ENCODE assay signal across 9 cellular contexts in genomic region chr15:74788716-74789151, GRCh38. TPM values are rescaled to one million over a fixed set of nuclear protein-coding genes. Genes with fewer than 3 reads are reported as not detected.
DNase-seq lines count a peak whose midpoint lies in the region; ATAC-seq and TF ChIP-seq lines count a peak whose summit lies in the region.
"Had no signal": no experiment of that assay in that cellular context is flagged by ENCODE, and none has a peak within 500 bp of the region (broad histone marks: within the 10 kb centered on the region; RNA-seq: fewer than 3 reads in every experiment).

No MANE protein-coding gene starts in this region.

- TF ChIP-seq CTCF in left lung (IDR thresholded peaks at IDR 0.05), result no peak

- no peaks in the 10 kb centered on the region for H3K9me3 ChIP-seq in left lung
- H3K9me3 ChIP-seq: A549 had no signal

- H3K9me3 Mint-ChIP-seq in activated CD4-positive, alpha-beta T cell treated with anti-CD3 and anti-CD28 coated beads, Interleukin-2, amount 10 ng/mL, durations not matched to agents 24 days and 14 days, result no peaks in the 10 kb centered on the region

- H3K4me1 ChIP-seq in left lung, result peaks cover 42 to 98% of the 10 kb centered on the region in 2 donors

- intact Hi-C loops in activated CD4-positive, alpha-beta T cell treated with anti-CD3 and anti-CD28 coated beads, Interleukin-2, amount 10 ng/mL, durations not matched to agents 24 days and 14 days (cut with micrococcal nuclease), result loop anchor here (1.0 to 10.0 kb wide), 9 partner anchors 8 to 836 kb away; partner anchors contain the start of genes C15orf39, RPP25, SIN3A and SNUPN
- intact Hi-C loops in left lung (cut with DNase I), result no loop called here

- peak overlapping the region; percentile 79 to 93 for H3K27ac ChIP-seq in left lung

- H3K36me3 ChIP-seq in left lung, result no peaks in the 10 kb centered on the region

- DNase-seq in NCI-H2107 treated with DMSO at 0.1 percent for 48 hours (lab: John Stamatoyannopoulos, UW; ENCODE audit: unreplicated experiment), result peak; percentile 34
- no peak for DNase-seq in NCI-H2107 (lab: John Stamatoyannopoulos, UW)
- DNase-seq in activated CD4-positive, alpha-beta T cell treated with anti-CD3 and anti-CD28 coated beads, Interleukin-2, amount 10 ng/mL, durations not matched to agents 24 days and 14 days, result peak; percentile 91
- DNase-seq in left lung, result peak in 1 of 2 donors; percentile 79
- DNase-seq in putamen (ENCODE audit: low spot score), result no peak
- no peak for DNase-seq in NCI-H1930 (lab: John Stamatoyannopoulos, UW)
- no peak for DNase-seq in NCI-H510A (lab: John Stamatoyannopoulos, UW)

- H3K4me3 ChIP-seq in left lung, result peak overlapping the region in 1 of 2 donors; percentile 36
- H3K4me3 ChIP-seq: A549 had no signal

- peak overlapping the region; percentile 96 for H3K4me3 Mint-ChIP-seq in activated CD4-positive, alpha-beta T cell treated with anti-CD3 and anti-CD28 coated beads, Interleukin-2, amount 10 ng/mL, durations not matched to agents 24 days and 14 days

- H3K27me3 ChIP-seq in left lung, result no peaks in the 10 kb centered on the region

- ATAC-seq in HG03066 (IDR thresholded peaks at IDR 0.05; ENCODE audit: low read depth, unreplicated experiment), result peak; percentile 34
- no peak for ATAC-seq in left lung

- no peaks in the 10 kb centered on the region for H3K27me3 Mint-ChIP-seq in activated CD4-positive, alpha-beta T cell treated with anti-CD3 and anti-CD28 coated beads, Interleukin-2, amount 10 ng/mL, durations not matched to agents 24 days and 14 days

- H3K27ac Mint-ChIP-seq in activated CD4-positive, alpha-beta T cell treated with anti-CD3 and anti-CD28 coated beads, Interleukin-2, amount 10 ng/mL, durations not matched to agents 24 days and 14 days, result peak overlapping the region; percentile 99

- H3K36me3 Mint-ChIP-seq in activated CD4-positive, alpha-beta T cell treated with anti-CD3 and anti-CD28 coated beads, Interleukin-2, amount 10 ng/mL, durations not matched to agents 24 days and 14 days (ENCODE audit: low read depth), result peaks cover 61% of the 10 kb centered on the region

- H3K4me1 Mint-ChIP-seq in activated CD4-positive, alpha-beta T cell treated with anti-CD3 and anti-CD28 coated beads, Interleukin-2, amount 10 ng/mL, durations not matched to agents 24 days and 14 days, result peaks cover 74% of the 10 kb centered on the region

RNA-seq across cellular contexts. Expression of gene CSK, which starts 6.9 kb away (rescaled TPM):
- 332 and 340 TPM in 2 replicates for total RNA-seq in activated CD4-positive, alpha-beta T cell treated with anti-CD3 and anti-CD28 coated beads, Interleukin-2, amount 10 ng/mL, durations not matched to agents 24 days and 14 days
- 100 to 1,000 TPM in 1 of 2 donors, 10 to 100 TPM in 1; 52.3 to 101 TPM for total RNA-seq in left lung

RNA-seq across cellular contexts. Expression of gene LMAN1L, which starts 23.9 kb away (rescaled TPM):
- 0.33 and 0.36 TPM in 2 replicates for total RNA-seq in activated CD4-positive, alpha-beta T cell treated with anti-CD3 and anti-CD28 coated beads, Interleukin-2, amount 10 ng/mL, durations not matched to agents 24 days and 14 days
- under 1 TPM in 1 of 2 donors, not detected in 1; 0.39 TPM for total RNA-seq in left lung

RNA-seq across cellular contexts. Expression of gene CPLX3, which starts 37.7 kb away (rescaled TPM):
- total RNA-seq in activated CD4-positive, alpha-beta T cell treated with anti-CD3 and anti-CD28 coated beads, Interleukin-2, amount 10 ng/mL, durations not matched to agents 24 days and 14 days, result 0.09 TPM in 2 replicates
- not detected for total RNA-seq in left lung

RNA-seq across cellular contexts. Expression of gene CYP1A2, which starts 40.1 kb away (rescaled TPM):
- total RNA-seq in activated CD4-positive, alpha-beta T cell treated with anti-CD3 and anti-CD28 coated beads, Interleukin-2, amount 10 ng/mL, durations not matched to agents 24 days and 14 days, result not detected in 2 replicates
- total RNA-seq in left lung, result under 1 TPM in 1 of 2 donors, not detected in 1; 0.15 TPM

RNA-seq across cellular contexts. Expression of gene ULK3, which starts 54.2 kb away (rescaled TPM):
- 52.6 and 57.3 TPM in 2 replicates for total RNA-seq in activated CD4-positive, alpha-beta T cell treated with anti-CD3 and anti-CD28 coated beads, Interleukin-2, amount 10 ng/mL, durations not matched to agents 24 days and 14 days
- 10 to 100 TPM; 37.4 to 45.1 TPM for total RNA-seq in left lung

Comparison
In these comparisons a context has a peak if more than half of its experiments do, and no peak if none do; other contexts are left out.
1. DNase-seq: peak in NCI-H2107 treated with DMSO at 0.1 percent for 48 hours (single experiment) and activated CD4-positive, alpha-beta T cell treated with anti-CD3 and anti-CD28 coated beads, Interleukin-2, amount 10 ng/mL, durations not matched to agents 24 days and 14 days (single experiment); none in NCI-H2107 (single experiment), putamen (single experiment), NCI-H1930 (0 of 2) and NCI-H510A (single experiment).